In genomic region chr1:8406946-8407345, GRCh38 we compare ENCODE assay signal across 14 cellular contexts.
DNase-seq lines count a peak whose midpoint lies in the region; ATAC-seq and TF ChIP-seq lines count a peak whose summit lies in the region.
"Had no signal": no experiment of that assay in that cellular context is flagged by ENCODE, and none has a peak within 500 bp of the region (broad histone marks: within the 10 kb centered on the region; RNA-seq: fewer than 3 reads in every experiment).

No MANE protein-coding gene starts in this region.

- H3K4me1 ChIP-seq in colonic mucosa, result peaks cover 28% of the 10 kb centered on the region
- H3K4me1 ChIP-seq in muscle layer of duodenum (ENCODE audit: control insufficient read depth in 1 of 2, insufficient read depth in 2 of 2, low read length in 2 of 2), result peaks cover 37 to 57% of the 10 kb centered on the region in 2 donors
- peaks cover 63 to 79% (median 70%) of the 10 kb centered on the region in 4 donors for H3K4me1 ChIP-seq in transverse colon

- peak overlapping the region; percentile 29 for H3K27ac Mint-ChIP-seq in activated CD4-positive, alpha-beta T cell treated with anti-CD3 and anti-CD28 coated beads for 36 hours
- no peak overlapping the region for H3K27ac Mint-ChIP-seq in activated CD4-positive, alpha-beta T cell treated with anti-CD3 and anti-CD28 coated beads, Interleukin-2, amount 10 ng/mL, durations not matched to agents 24 days and 14 days

- POLR2A ChIA-PET in activated CD4-positive, alpha-beta T cell treated with anti-CD3 and anti-CD28 coated beads for 36 hours (lab: Charles Lee), result no interaction called here

- peak overlapping the region; percentile 88 for H3K27ac ChIP-seq in colonic mucosa
- peak overlapping the region; percentile 78 for H3K27ac ChIP-seq in muscle layer of duodenum (ENCODE audit: low read length)
- peak overlapping the region; percentile 91 to 99 (median 98) for H3K27ac ChIP-seq in transverse colon
- H3K27ac ChIP-seq: KMS-11, SJSA1 had no signal

- in situ Hi-C loops in transverse colon (cut with MboI; ENCODE audit: low pct_ligation_motif_present in 1 of 4, low pct_unique_long_range_greater_than_20kb in 1 of 4, low sequenced_read_pairs in 3 of 4), result no loop called here

- no peaks in the 10 kb centered on the region for H3K27me3 Mint-ChIP-seq in activated CD4-positive, alpha-beta T cell treated with anti-CD3 and anti-CD28 coated beads for 36 hours
- no peaks in the 10 kb centered on the region for H3K27me3 Mint-ChIP-seq in activated CD4-positive, alpha-beta T cell treated with anti-CD3 and anti-CD28 coated beads, Interleukin-2, amount 10 ng/mL, durations not matched to agents 24 days and 14 days

- CTCF ChIA-PET in activated CD4-positive, alpha-beta T cell treated with anti-CD3 and anti-CD28 coated beads for 36 hours (lab: Charles Lee), result interaction anchor here (0.7 to 1.5 kb wide), 6 partner anchors 9 to 442 kb away, joined by 3 to 5 read pairs (median 4); no protein-coding TSS in a partner anchor

- no peak for TF ChIP-seq EP300 in transverse colon (IDR thresholded peaks at IDR 0.05; ENCODE audit: low read depth)

- H3K4me3 ChIP-seq in colonic mucosa (no peak overlapping the region), muscle layer of duodenum (ENCODE audit: low read depth in 1 of 2, low read length in 2 of 2) (no peak overlapping the region), transverse colon (no peak overlapping the region)
- H3K4me3 ChIP-seq: SJSA1 had no signal

- H3K9ac ChIP-seq in colonic mucosa (ENCODE audit: low read depth in 2 of 2, low read length in 2 of 2), result peak overlapping the region in 1 of 2 donors; percentile 51
- H3K9ac ChIP-seq: KMS-11 had no signal

- DNase-seq in activated CD4-positive, alpha-beta T cell treated with anti-CD3 and anti-CD28 coated beads for 36 hours, result no peak
- no peak for DNase-seq in activated CD4-positive, alpha-beta T cell treated with anti-CD3 and anti-CD28 coated beads, Interleukin-2, amount 10 ng/mL, durations not matched to agents 24 days and 14 days
- DNase-seq in colonic mucosa (no peak), transverse colon (no peak), HCEC 1CT (no peak), globus pallidus (ENCODE audit: low spot score) (no peak), HK-2 (ENCODE audit: unreplicated experiment) (no peak)
- DNase-seq: activated CD8-positive, alpha-beta memory T cell treated with anti-CD3 and anti-CD28 coated beads, Interleukin-2, amount 50 U/mL, for 4 hours; head of caudate nucleus; NCI-H1694 treated with DMSO at 0.1 percent for 48 hours; NCI-H748 treated with DMSO at 0.1 percent for 48 hours had no signal

- ATAC-seq in activated CD4-positive, alpha-beta T cell treated with anti-CD3 and anti-CD28 coated beads for 36 hours, result no peak

- peaks cover 51% of the 10 kb centered on the region for H3K4me1 Mint-ChIP-seq in activated CD4-positive, alpha-beta T cell treated with anti-CD3 and anti-CD28 coated beads for 36 hours
- peaks cover 34% of the 10 kb centered on the region for H3K4me1 Mint-ChIP-seq in activated CD4-positive, alpha-beta T cell treated with anti-CD3 and anti-CD28 coated beads, Interleukin-2, amount 10 ng/mL, durations not matched to agents 24 days and 14 days

- intact Hi-C loops in activated CD4-positive, alpha-beta T cell treated with anti-CD3 and anti-CD28 coated beads for 36 hours (cut with DNase I, micrococcal nuclease), result loop anchor here in 1 of 2 experiments (5.0 kb wide), 1 partner anchor 265 kb away; no protein-coding TSS in a partner anchor
- intact Hi-C loops in activated CD4-positive, alpha-beta T cell treated with anti-CD3 and anti-CD28 coated beads, Interleukin-2, amount 10 ng/mL, durations not matched to agents 24 days and 14 days (cut with micrococcal nuclease), result no loop called here
- intact Hi-C loops in colonic mucosa (cut with DNase I) (no loop called here), transverse colon (cut with DNase I; ENCODE audit: low total_unique reads) (no loop called here)

- H3K4me3 Mint-ChIP-seq in activated CD4-positive, alpha-beta T cell treated with anti-CD3 and anti-CD28 coated beads for 36 hours, result no peak overlapping the region
- H3K4me3 Mint-ChIP-seq in activated CD4-positive, alpha-beta T cell treated with anti-CD3 and anti-CD28 coated beads, Interleukin-2, amount 10 ng/mL, durations not matched to agents 24 days and 14 days, result no peak overlapping the region

- H3K9me3 ChIP-seq in colonic mucosa (no peaks in the 10 kb centered on the region), muscle layer of duodenum (ENCODE audit: control insufficient read depth in 1 of 2, low read length in 2 of 2) (no peaks in the 10 kb centered on the region), transverse colon (no peaks in the 10 kb centered on the region)
- H3K9me3 ChIP-seq: SJSA1 had no signal

- H3K27me3 ChIP-seq in colonic mucosa, result no peaks in the 10 kb centered on the region
- no peaks in the 10 kb centered on the region for H3K27me3 ChIP-seq in muscle layer of duodenum (ENCODE audit: low read depth, low read length)
- H3K27me3 ChIP-seq in transverse colon, result no peaks in the 10 kb centered on the region
- H3K27me3 ChIP-seq: SJSA1 had no signal

- TF ChIP-seq POLR2A in transverse colon (IDR thresholded peaks at IDR 0.05), result no peak

- 75% methylated on average over 5 of the region's 5 CpGs; no CpG with 5 or more reads in 1 of the 2 donors for WGBS in transverse colon (ENCODE audit: low coverage in 1 of 2), 2 donors

- TF ChIP-seq CTCF in colonic mucosa (IDR thresholded peaks at IDR 0.05) (no peak), transverse colon (IDR thresholded peaks at IDR 0.05) (no peak)

- H3K36me3 ChIP-seq in colonic mucosa, result no peaks in the 10 kb centered on the region
- peaks cover 5 to 10% of the 10 kb centered on the region in 2 donors for H3K36me3 ChIP-seq in muscle layer of duodenum (ENCODE audit: control insufficient read depth in 1 of 2, insufficient read depth in 2 of 2, low read length in 2 of 2)
- peaks cover 0 to 10% (median 2%) of the 10 kb centered on the region in 4 donors for H3K36me3 ChIP-seq in transverse colon

- H3K9me3 Mint-ChIP-seq in activated CD4-positive, alpha-beta T cell treated with anti-CD3 and anti-CD28 coated beads for 36 hours (ENCODE audit: low read depth), result no peaks in the 10 kb centered on the region
- H3K9me3 Mint-ChIP-seq in activated CD4-positive, alpha-beta T cell treated with anti-CD3 and anti-CD28 coated beads, Interleukin-2, amount 10 ng/mL, durations not matched to agents 24 days and 14 days, result no peaks in the 10 kb centered on the region

- H3K36me3 Mint-ChIP-seq in activated CD4-positive, alpha-beta T cell treated with anti-CD3 and anti-CD28 coated beads for 36 hours (ENCODE audit: low read depth), result peaks cover 38% of the 10 kb centered on the region
- peaks cover 43% of the 10 kb centered on the region for H3K36me3 Mint-ChIP-seq in activated CD4-positive, alpha-beta T cell treated with anti-CD3 and anti-CD28 coated beads, Interleukin-2, amount 10 ng/mL, durations not matched to agents 24 days and 14 days (ENCODE audit: low read depth)
